In the genomic region with DNA sequence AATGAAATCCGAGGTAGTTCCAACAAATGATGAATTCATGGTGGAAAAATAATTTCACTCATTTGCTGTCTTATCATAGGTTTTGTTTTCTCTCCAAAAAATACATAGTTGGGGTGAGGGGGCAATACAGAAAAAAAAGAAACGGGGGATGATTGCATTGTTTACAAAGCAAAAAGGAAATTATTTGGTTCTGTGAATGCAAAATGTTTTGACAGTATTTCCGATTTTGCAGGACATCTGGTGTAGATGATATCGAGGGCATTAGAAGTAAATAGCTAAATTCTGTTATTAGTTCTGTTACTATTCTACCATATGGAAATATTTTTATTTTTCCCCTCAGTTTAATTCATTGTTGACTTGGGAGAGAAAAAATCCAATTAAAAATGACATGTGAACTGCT, we compare ENCODE assay signal across 25 cellular contexts.
"Had no signal": no experiment of that assay in that cellular context is flagged by ENCODE, and none has a peak within 500 bp of the region (broad histone marks: within the 10 kb centered on the region; RNA-seq: fewer than 3 reads in every experiment).

No MANE protein-coding gene starts in this region.

- ATAC-seq: effector memory CD8-positive, alpha-beta T cell; esophagus mucosa; foreskin keratinocyte; gastrocnemius medialis; gastroesophageal sphincter; heart left ventricle; heart right ventricle had no signal

- DNase-seq: colonic mucosa; cortex of kidney; dermis blood vessel endothelial cell; dorsolateral prefrontal cortex; effector CD4-positive, alpha-beta T cell; effector CD8-positive, alpha-beta T cell; effector memory CD4-positive, alpha-beta T cell; effector memory CD8-positive, alpha-beta T cell; endodermal cell; erythroblast; esophagus squamous epithelium; foreskin fibroblast; foreskin keratinocyte; foreskin melanocyte; gastrocnemius medialis; glutamatergic neuron; head of caudate nucleus; heart left ventricle; heart right ventricle; hippocampal formation had no signal

- FAIRE-seq: colon, endothelial cell of umbilical vein, frontal cortex had no signal
